In the genomic region with DNA sequence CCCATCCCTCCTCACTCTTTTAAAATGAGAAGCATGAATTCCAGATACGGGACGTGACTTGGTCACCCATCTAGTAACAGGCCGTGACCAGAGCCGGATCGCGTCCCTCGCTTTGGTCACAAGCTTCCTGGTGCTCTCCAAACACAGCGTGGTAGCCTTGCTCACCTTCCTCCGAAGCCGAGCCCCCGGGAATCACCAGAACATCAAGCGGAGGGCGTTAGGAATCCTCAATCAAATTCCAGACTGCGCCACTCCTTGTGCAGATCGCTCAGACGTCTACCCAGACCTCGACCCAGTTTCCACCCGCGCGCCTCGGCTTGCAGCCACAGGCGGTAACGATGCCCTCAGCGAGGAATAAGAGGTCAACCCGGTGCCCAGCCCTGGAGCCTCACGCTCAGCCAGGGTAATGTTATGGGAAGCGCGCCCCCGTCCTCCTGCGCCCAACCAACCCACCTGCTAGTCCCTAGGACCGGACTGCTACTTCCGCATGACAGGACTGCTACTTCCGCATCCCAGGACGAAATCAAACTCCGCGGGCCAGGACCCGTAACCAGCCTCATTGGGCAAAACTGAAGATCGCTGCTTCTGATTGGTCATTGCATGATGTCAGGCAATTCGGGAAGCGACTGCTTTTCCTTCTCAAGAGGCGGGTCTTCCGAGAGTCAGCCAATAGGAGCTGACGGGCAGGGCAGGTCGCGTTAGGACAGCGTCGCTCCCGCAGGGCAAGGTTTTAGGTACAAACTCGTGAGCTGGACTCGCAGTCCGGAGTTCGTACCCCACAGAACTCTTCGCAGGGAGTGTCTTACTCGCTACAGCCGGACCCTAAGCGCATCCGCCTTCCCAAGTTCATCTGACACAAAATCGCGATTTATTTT, we compare ENCODE assay signal across 8 cellular contexts. TPM values are rescaled to one million over a fixed set of nuclear protein-coding genes. Genes with fewer than 3 reads are reported as not detected.
DNase-seq lines count a peak whose midpoint lies in the region; ATAC-seq and FAIRE-seq lines count a peak whose summit lies in the region.

Gene MTFR2 (minus strand): TSS at position 501 of the 875 bp plus-strand sequence. CDS start 1,212 bp downstream, outside the sequence.

- H3K9ac ChIP-seq in BLaER1, result peak within 1 kb of the TSS; percentile 82

- CTCF ChIA-PET in activated CD4-positive, alpha-beta T cell treated with anti-CD3 and anti-CD28 coated beads for 36 hours (lab: Charles Lee), result interaction anchor here (0.6 to 1.9 kb wide), 7 partner anchors 10 to 714 kb away, joined by 3 to 9 read pairs (median 4); partner anchors contain the start of gene BCLAF1

- H3K9me3 ChIP-seq in BLaER1, result no peaks in the 10 kb centered on the region

- no peaks in the 10 kb centered on the region for H3K27me3 ChIP-seq in BLaER1

- no peaks in the 10 kb centered on the region for H3K27me3 Mint-ChIP-seq in activated CD4-positive, alpha-beta T cell treated with anti-CD3 and anti-CD28 coated beads for 36 hours

- peak; percentile 95 for FAIRE-seq in colon (lab: Jason Lieb, UNC)

- peak within 1 kb of the TSS; percentile 87 for H3K4me3 ChIP-seq in BLaER1

- H3K36me3 Mint-ChIP-seq in activated CD4-positive, alpha-beta T cell treated with anti-CD3 and anti-CD28 coated beads for 36 hours (ENCODE audit: low read depth), result peaks cover 31% of the 10 kb centered on the region

- H3K27ac ChIP-seq in BLaER1, result peak within 1 kb of the TSS; percentile 64

- peaks cover 21% of the 10 kb centered on the region for H3K4me1 ChIP-seq in BLaER1

- peak within 1 kb of the TSS; percentile 89 for H3K4me2 ChIP-seq in BLaER1

- intact Hi-C loops in activated CD4-positive, alpha-beta T cell treated with anti-CD3 and anti-CD28 coated beads for 36 hours (cut with DNase I, micrococcal nuclease), result loop anchor here (1.0 kb wide), 4 partner anchors 39 to 572 kb away; partner anchors contain the start of genes BCLAF1 (in 2 of the 2), MAP7 (in 1 of the 2) and PEX7 (in 1 of the 2)

- H3K27ac Mint-ChIP-seq in activated CD4-positive, alpha-beta T cell treated with anti-CD3 and anti-CD28 coated beads for 36 hours, result peak within 1 kb of the TSS; percentile 90

- no peaks in the 10 kb centered on the region for H3K9me3 Mint-ChIP-seq in activated CD4-positive, alpha-beta T cell treated with anti-CD3 and anti-CD28 coated beads for 36 hours (ENCODE audit: low read depth)

- H4K20me1 ChIP-seq in BLaER1, result peaks cover 12% of the 10 kb centered on the region; the same call in 1 of the 2 replicates

- ATAC-seq in GM19324 (IDR thresholded peaks at IDR 0.05; ENCODE audit: low FRiP score, unreplicated experiment) (peak; percentile 99), HG03460 (IDR thresholded peaks at IDR 0.05; ENCODE audit: unreplicated experiment) (peak; percentile 97)
- peak; percentile 94 for ATAC-seq in activated CD4-positive, alpha-beta T cell treated with anti-CD3 and anti-CD28 coated beads for 36 hours

- peaks cover 26% of the 10 kb centered on the region for H3K36me3 ChIP-seq in BLaER1

- DNase-seq in NCI-H524 treated with DMSO at 0.1 percent for 48 hours (lab: John Stamatoyannopoulos, UW) (peak; percentile 99), kidney glomerular epithelial cell (lab: John Stamatoyannopoulos, UW) (peak; percentile 99)
- DNase-seq in activated CD4-positive, alpha-beta T cell treated with anti-CD3 and anti-CD28 coated beads for 36 hours, result peak; percentile 95
- DNase-seq in stimulated activated CD4-positive, alpha-beta T cell treated with anti-CD3 and anti-CD28 coated beads, Interleukin-1b, Interleukin-23, amount 100 ng/mL, for 1 hour (ENCODE audit: low read depth in 2 of 2), result peak; percentile 67 to 79

- peaks cover 42% of the 10 kb centered on the region for H3K4me1 Mint-ChIP-seq in activated CD4-positive, alpha-beta T cell treated with anti-CD3 and anti-CD28 coated beads for 36 hours

- POLR2A ChIA-PET in activated CD4-positive, alpha-beta T cell treated with anti-CD3 and anti-CD28 coated beads for 36 hours (lab: Charles Lee), result interaction anchor here (0.5 to 3.8 kb wide), 12 partner anchors 10 to 867 kb away, joined by 3 to 48 read pairs (median 5); partner anchors contain the start of gene BCLAF1

- peak within 1 kb of the TSS; percentile 98 for H3K4me3 Mint-ChIP-seq in activated CD4-positive, alpha-beta T cell treated with anti-CD3 and anti-CD28 coated beads for 36 hours

RNA-seq across cellular contexts. Expression of gene MTFR2, which starts in this region (rescaled TPM):
- total RNA-seq in activated CD4-positive, alpha-beta T cell treated with anti-CD3 and anti-CD28 coated beads for 36 hours, result 10 to 100 TPM; 26.9 to 28.9 TPM

Comparison
In these comparisons a context has a peak if more than half of its experiments do, and no peak if none do; other contexts are left out.
1. Peak in every context shown above with its lines: DNase-seq, ATAC-seq, H3K4me3 ChIP-seq and H3K27ac ChIP-seq.